14 cellular contexts compared by ENCODE assay signal in the genomic region with DNA sequence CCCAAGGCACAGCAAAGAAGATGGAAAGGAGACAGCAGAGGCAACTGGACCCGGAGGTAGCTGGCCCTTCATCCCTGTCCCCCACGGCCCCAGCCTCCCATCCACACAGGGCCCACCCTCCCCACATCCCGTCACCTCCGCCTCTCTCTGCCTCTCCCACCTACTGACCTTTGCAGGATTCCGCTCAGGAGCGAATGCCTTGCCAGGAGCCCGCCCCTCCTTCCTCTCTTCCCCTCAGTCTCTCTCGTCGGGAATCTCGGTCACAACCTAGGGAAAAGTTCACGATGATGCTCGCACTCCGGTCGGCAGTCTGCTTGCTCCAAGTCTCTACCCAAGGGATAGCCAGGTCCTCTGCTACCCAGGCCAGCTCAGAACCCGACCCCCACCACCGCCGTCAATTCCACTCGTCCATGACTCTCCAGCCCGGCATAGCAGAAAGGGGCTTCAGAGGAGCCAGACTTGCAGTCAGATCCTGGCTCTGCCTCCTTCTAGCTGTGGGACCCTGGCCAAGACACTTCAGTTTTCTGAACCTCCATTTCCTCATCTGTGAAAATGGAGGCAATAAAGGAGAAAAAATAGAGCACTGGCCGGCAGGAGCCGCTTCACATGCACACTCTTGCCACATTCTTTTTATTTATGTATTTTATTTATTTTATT. TPM values are rescaled to one million over a fixed set of nuclear protein-coding genes. Genes with fewer than 3 reads are reported as not detected.
DNase-seq lines count a peak whose midpoint lies in the region; ATAC-seq, FAIRE-seq and TF ChIP-seq lines count a peak whose summit lies in the region.
"Had no signal": no experiment of that assay in that cellular context is flagged by ENCODE, and none has a peak within 500 bp of the region (broad histone marks: within the 10 kb centered on the region; RNA-seq: fewer than 3 reads in every experiment).

No MANE protein-coding gene starts in this region.

- H3K9me3 Mint-ChIP-seq in memory B cell: no peaks in the 10 kb centered on the region
- H3K9me3 Mint-ChIP-seq: activated T-cell treated with anti-CD3 and anti-CD28 coated beads, Interleukin-2, amount 50 U/mL, for 4 hours had no signal

- TF ChIP-seq CTCF in stomach (IDR thresholded peaks at IDR 0.05): no peak

- H3K9me3 ChIP-seq in stomach: no peaks in the 10 kb centered on the region
- H3K9me3 ChIP-seq: right lobe of liver had no signal

- peaks cover 34% of the 10 kb centered on the region for H3K36me3 Mint-ChIP-seq in memory B cell

- peaks cover 37% of the 10 kb centered on the region for H3K4me1 Mint-ChIP-seq in memory B cell

- peak overlapping the region; percentile 96 for H3K27ac Mint-ChIP-seq in memory B cell

- FAIRE-seq in urothelium cell line (lab: Jason Lieb, UNC): no peak
- FAIRE-seq: islet of Langerhans had no signal

- H3K4me3 Mint-ChIP-seq in memory B cell: no peak overlapping the region
- H3K4me3 Mint-ChIP-seq: activated T-cell treated with anti-CD3 and anti-CD28 coated beads, Interleukin-2, amount 50 U/mL, for 4 hours had no signal

- H3K4me3 ChIP-seq in stomach: peak overlapping the region in 1 of 4 donors; percentile 14
- H3K4me3 ChIP-seq: right lobe of liver had no signal

- no peak for TF ChIP-seq POLR2A in stomach (IDR thresholded peaks at IDR 0.05)

- peak overlapping the region in 3 of 5 donors; percentile 28 to 95 (median 93) for H3K27ac ChIP-seq in stomach
- H3K27ac ChIP-seq: foreskin keratinocyte, right lobe of liver had no signal

- no peak for ATAC-seq in memory B cell (ENCODE audit: low read depth)
- ATAC-seq: activated T-cell treated with anti-CD3 and anti-CD28 coated beads, Interleukin-2, amount 50 U/mL, for 4 hours; foreskin keratinocyte had no signal

- intact Hi-C loops in stomach (cut with DNase I; ENCODE audit: low total_unique reads): no loop called here

- no peaks in the 10 kb centered on the region for H3K27me3 ChIP-seq in stomach
- H3K27me3 ChIP-seq: foreskin keratinocyte, right lobe of liver had no signal

- TF ChIP-seq EP300 in stomach (IDR thresholded peaks at IDR 0.05): no peak

- WGBS in stomach, 5 donors: 53 to 77% (median 70%) methylated on average over 20 to 21 of the region's 21 CpGs

- peak; percentile 68 for DNase-seq in NCI-H510A treated with DMSO at 0.1 percent for 48 hours (lab: John Stamatoyannopoulos, UW)
- DNase-seq in NCI-H510A (lab: John Stamatoyannopoulos, UW): no peak
- peak; percentile 53 for DNase-seq in NCI-H526 treated with DMSO at 0.1 percent for 48 hours (lab: John Stamatoyannopoulos, UW)
- no peak for DNase-seq in memory B cell (ENCODE audit: low spot score in 2 of 2)
- no peak for DNase-seq in stomach
- DNase-seq in GOT3 (lab: John Stamatoyannopoulos, UW): no peak
- DNase-seq in NCI-H748 (lab: John Stamatoyannopoulos, UW; ENCODE audit: unreplicated experiment): no peak
- DNase-seq in urothelium cell line (ENCODE audit: low spot score): no peak
- DNase-seq: 8988T; activated T-cell treated with anti-CD3 and anti-CD28 coated beads, Interleukin-2, amount 50 U/mL, for 4 hours; COR-L47; foreskin keratinocyte had no signal

- peaks cover 42 to 70% (median 56%) of the 10 kb centered on the region in 4 donors for H3K4me1 ChIP-seq in stomach

- H3K27me3 Mint-ChIP-seq in memory B cell: no peaks in the 10 kb centered on the region

- peaks cover 46 to 53% (median 52%) of the 10 kb centered on the region in 4 donors for H3K36me3 ChIP-seq in stomach

RNA-seq across cellular contexts. Expression of a gene that starts 10.2 kb away (rescaled TPM):
- total RNA-seq in stomach: 100 to 1,000 TPM; 550 to 693 (median 622) TPM
- 10 to 100 TPM; 37.4 to 76.8 (median 60.3) TPM for polyA plus RNA-seq in stomach

RNA-seq across cellular contexts. Expression of a gene that starts 37.3 kb away (rescaled TPM):
- 1,000 to 10,000 TPM in 1 of 5 donors, 100 to 1,000 TPM in 4; 671 to 1,412 (median 779) TPM for total RNA-seq in stomach
- 1,000 to 10,000 TPM; 1,415 to 1,760 (median 1,525) TPM for polyA plus RNA-seq in stomach

RNA-seq across cellular contexts. Expression of a gene that starts 54.9 kb away (rescaled TPM):
- 10 to 100 TPM in 3 of 5 donors, 1 to 10 TPM in 2; 6.1 to 36.2 (median 12.3) TPM for total RNA-seq in stomach
- 10 to 100 TPM; 13.3 to 18.9 (median 16.3) TPM for polyA plus RNA-seq in stomach

Comparison
In these comparisons a context has a peak if more than half of its experiments do, and no peak if none do; other contexts are left out.
1. DNase-seq: peak in NCI-H510A treated with DMSO at 0.1 percent for 48 hours (single experiment) and NCI-H526 treated with DMSO at 0.1 percent for 48 hours (single experiment); none in NCI-H510A (single experiment), memory B cell (0 of 2), stomach (single experiment), GOT3 (single experiment), NCI-H748 (single experiment) and urothelium cell line (single experiment).